In the genomic region with DNA sequence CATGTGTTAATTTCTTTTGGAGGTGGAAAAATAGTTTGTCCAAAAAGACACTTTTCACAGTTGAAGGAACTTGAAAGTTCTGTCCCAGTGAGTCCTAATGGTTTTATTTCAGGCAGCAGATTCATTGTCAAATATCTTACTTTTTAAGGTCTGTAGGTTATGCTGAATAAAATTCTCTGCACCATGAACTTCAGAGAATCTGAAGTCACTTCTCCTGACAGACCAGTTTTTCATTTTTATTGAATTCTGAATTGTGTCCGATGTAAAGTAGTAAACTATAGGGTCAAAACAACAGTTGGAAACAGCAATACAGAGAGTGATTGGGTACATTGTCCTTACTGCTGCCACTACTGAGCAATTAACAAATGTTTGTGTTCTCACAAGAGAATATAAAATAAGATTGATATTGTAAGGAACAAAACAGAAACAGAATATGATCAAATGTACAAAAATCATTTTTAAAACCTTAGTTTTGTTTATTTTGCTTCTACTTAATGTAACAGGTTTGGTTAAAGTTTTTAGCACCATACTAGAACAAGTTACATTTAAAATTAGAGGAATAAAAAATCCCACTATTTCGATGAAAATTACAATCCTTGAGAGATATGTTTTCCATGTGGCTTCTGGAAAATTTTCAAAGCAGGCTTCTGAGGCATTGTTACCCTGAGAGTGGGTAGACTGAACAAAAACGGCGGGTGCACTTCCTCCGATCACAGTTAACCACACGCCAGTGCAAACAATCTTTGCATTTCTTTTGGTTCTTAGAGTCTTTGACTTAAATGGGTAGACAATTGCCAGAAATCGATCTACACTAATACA, we compare ENCODE assay signal across 8 cellular contexts. TPM values are rescaled to one million over a fixed set of nuclear protein-coding genes. Genes with fewer than 3 reads are reported as not detected.
DNase-seq lines count a peak whose midpoint lies in the region; ATAC-seq and TF ChIP-seq lines count a peak whose summit lies in the region.

No MANE protein-coding gene starts in this region.

- H2AFZ ChIP-seq in ACC112 (ENCODE audit: low read length, unreplicated experiment): no peak overlapping the region

- H3K4me3 ChIP-seq in ACC112 (ENCODE audit: low read depth, low read length) (peak overlapping the region; percentile 83), Panc1 (ENCODE audit: low read depth in 2 of 2, low read length in 2 of 2) (peak overlapping the region; percentile 47 to 54), coronary artery (peak overlapping the region; percentile 74)

- ATAC-seq in Panc1: peak; percentile 80

- H3K4me1 Mint-ChIP-seq in mesothelial cell of epicardium: peaks cover 40% of the 10 kb centered on the region

- in situ Hi-C loops in Panc1 (cut with HindIII; ENCODE audit: low pct_unique_long_range_greater_than_20kb, low sequenced_read_pairs): no loop called here

- H3K27ac Mint-ChIP-seq in mesothelial cell of epicardium: peak overlapping the region; percentile 98

- H3K27me3 ChIP-seq in ACC112 (ENCODE audit: insufficient read depth, low read length) (no peaks in the 10 kb centered on the region), Panc1 (ENCODE audit: control insufficient read depth, insufficient read depth, low read length) (no peaks in the 10 kb centered on the region)

- no TSS peak for BruUV-seq in Panc1 (replicated peaks; lab: Mats Ljungman, UMichigan)

- peaks cover 11% of the 10 kb centered on the region for H3K36me3 Mint-ChIP-seq in mesothelial cell of epicardium

- H3K9me3 ChIP-seq in Panc1 (ENCODE audit: control insufficient read depth, insufficient read depth, low read depth, low read length): no peaks in the 10 kb centered on the region

- POLR2A ChIA-PET in Panc1 (lab: Charles Lee): no interaction called here

- H3K36me3 ChIP-seq in ACC112 (ENCODE audit: insufficient read depth, low read length): peaks cover 4% of the 10 kb centered on the region
- H3K36me3 ChIP-seq in Panc1 (ENCODE audit: control insufficient read depth, insufficient read depth, low read length): no peaks in the 10 kb centered on the region

- H3K4me3 Mint-ChIP-seq in mesothelial cell of epicardium: peak overlapping the region; percentile 89

- no peak for DNase-seq in Panc1 (ENCODE audit: low read depth, low spot score)
- DNase-seq in coronary artery (ENCODE audit: low spot score): no peak
- DNase-seq in mesothelial cell of epicardium (ENCODE audit: low spot score in 2 of 2, unreplicated experiment in 2 of 2): no peak
- no peak for DNase-seq in effector CD4-positive, alpha-beta T cell
- DNase-seq in islet precursor cell: no peak
- no peak for DNase-seq in NCI-H2081 treated with DMSO at 0.1 percent for 48 hours (lab: John Stamatoyannopoulos, UW)
- DNase-seq in cortex of kidney (lab: John Stamatoyannopoulos, UW): no peak

- H3K27me3 Mint-ChIP-seq in mesothelial cell of epicardium (ENCODE audit: low read depth): no peaks in the 10 kb centered on the region

- H3K79me2 ChIP-seq in ACC112 (ENCODE audit: control insufficient read depth, insufficient read depth, low read length, unreplicated experiment): peaks cover 30% of the 10 kb centered on the region

- TF ChIP-seq CTCF in Panc1 (IDR thresholded peaks at IDR 0.05): no peak
- no peak for TF ChIP-seq CTCF in coronary artery (IDR thresholded peaks at IDR 0.05)
- TF ChIP-seq CTCF in mesothelial cell of epicardium (IDR thresholded peaks at IDR 0.05; ENCODE audit: unreplicated experiment): no peak

- CTCF ChIA-PET in Panc1 (lab: Charles Lee): no interaction called here

- intact Hi-C loops in Panc1 (cut with micrococcal nuclease; ENCODE audit: unreplicated experiment): no loop called here

- H3K9me3 Mint-ChIP-seq in mesothelial cell of epicardium: no peaks in the 10 kb centered on the region

- H3K4me1 ChIP-seq in ACC112 (ENCODE audit: control insufficient read depth, insufficient read depth, low read length, unreplicated experiment) (peaks cover 12% of the 10 kb centered on the region), Panc1 (ENCODE audit: control insufficient read depth, insufficient read depth, low read length) (peaks cover 9% of the 10 kb centered on the region; the same call in 1 of the 2 replicates)

- peak overlapping the region; percentile 62 for H3K27ac ChIP-seq in ACC112 (ENCODE audit: low read depth, low read length)
- peak overlapping the region; percentile 87 for H3K27ac ChIP-seq in Panc1 (ENCODE audit: low read length)
- H3K27ac ChIP-seq in coronary artery: peak overlapping the region; percentile 56 to 75

RNA-seq across cellular contexts. Expression of a gene that starts 1.4 kb away (rescaled TPM):
- total RNA-seq in Panc1 (2021; ENCODE audit: unreplicated experiment): 3.9 TPM
- polyA plus RNA-seq in Panc1 (2012; ENCODE audit: insufficient read length): 2.6 TPM
- 19.4 to 21.7 TPM (median 21.1 TPM) in 3 replicates for total RNA-seq in mesothelial cell of epicardium
